18 cellular contexts compared by ENCODE assay signal in genomic region chr4:183287677-183288076, GRCh38. TPM values are rescaled to one million over a fixed set of nuclear protein-coding genes. Genes with fewer than 3 reads are reported as not detected.
DNase-seq lines count a peak whose midpoint lies in the region; ATAC-seq, FAIRE-seq and TF ChIP-seq lines count a peak whose summit lies in the region.
"Had no signal": no experiment of that assay in that cellular context is flagged by ENCODE, and none has a peak within 500 bp of the region (broad histone marks: within the 10 kb centered on the region; RNA-seq: fewer than 3 reads in every experiment).

No MANE protein-coding gene starts in this region.

- H3K27me3 ChIP-seq in right lobe of liver: no peaks in the 10 kb centered on the region
- no peaks in the 10 kb centered on the region for H3K27me3 ChIP-seq in HepG2 (ENCODE audit: control insufficient read depth in 1 of 2, insufficient read depth in 2 of 2, low read length in 2 of 2)
- H3K27me3 ChIP-seq: SJSA1 had no signal

- H3K79me2 ChIP-seq in HepG2 (ENCODE audit: insufficient read depth, low read length): no peaks in the 10 kb centered on the region

- H3K4me2 ChIP-seq in HepG2 (ENCODE audit: low read depth, low read length): no peak overlapping the region

- no peak overlapping the region for H3K9ac ChIP-seq in HepG2 (ENCODE audit: insufficient read depth, low read depth, low read length)

- no peaks in the 10 kb centered on the region for H3K4me1 Mint-ChIP-seq in stimulated activated naive CD8-positive, alpha-beta T cell treated with anti-CD3 and anti-CD28 coated beads, Interleukin-15, amount 100 ng/mL, for 72 hours
- H3K4me1 Mint-ChIP-seq: activated B cell treated with CpG ODN at 0.5 μM for 24 hours had no signal

- H3K27ac ChIP-seq in right lobe of liver (peak overlapping the region in 2 of 3 donors; percentile 41 to 54), HepG2 (ENCODE audit: extremely low read length, insufficient read depth, low read length) (no peak overlapping the region)
- H3K27ac ChIP-seq: 22Rv1, SJSA1 had no signal

- H3K27me3 Mint-ChIP-seq in stimulated activated naive CD8-positive, alpha-beta T cell treated with anti-CD3 and anti-CD28 coated beads, Interleukin-15, amount 100 ng/mL, for 72 hours: no peaks in the 10 kb centered on the region

- POLR2A ChIA-PET in HepG2 (lab: Yijun Ruan, JAX): no interaction called here

- WGBS in right lobe of liver (ENCODE audit: insufficient coverage, low coverage, low lambda C conversion rate, missing lambda C conversion rate): 65% methylated on average over 5 of the region's 6 CpGs
- WGBS in HepG2 (ENCODE audit: low lambda C conversion rate): 94% methylated on average over 6 of the region's 6 CpGs

- H3K4me3 ChIP-seq in right lobe of liver (peak overlapping the region in 1 of 3 donors; percentile 9), HepG2 (replicated peaks in 1 of 3; ENCODE audit: insufficient read depth in 1 of 3, low read depth in 2 of 3, low read length in 3 of 3) (no peak overlapping the region)
- H3K4me3 ChIP-seq: SJSA1 had no signal

- no peak overlapping the region for H3K4me3 Mint-ChIP-seq in stimulated activated naive CD8-positive, alpha-beta T cell treated with anti-CD3 and anti-CD28 coated beads, Interleukin-15, amount 100 ng/mL, for 72 hours
- H3K4me3 Mint-ChIP-seq: activated B cell treated with CpG ODN at 0.5 μM for 24 hours; activated T-cell treated with anti-CD3 and anti-CD28 coated beads, Interleukin-2, amount 50 U/mL, for 4 hours had no signal

- H4K20me1 ChIP-seq in HepG2 (ENCODE audit: insufficient read depth, low read length): no peaks in the 10 kb centered on the region

- CTCF ChIA-PET in HepG2 (lab: Yijun Ruan, JAX; ENCODE audit: low intra/inter-chr PET ratio, low total read pairs): no interaction called here

- TF ChIP-seq RAD21 in HepG2 (CRISPR knock-in tag; IDR thresholded peaks at IDR 0.05): no peak

- TF ChIP-seq POLR2A in right lobe of liver (IDR thresholded peaks at IDR 0.05) (no peak), HepG2 (IDR thresholded peaks at IDR 0.05; ENCODE audit: insufficient read depth in 1 of 2, low read depth in 2 of 2, low read length in 2 of 2) (no peak)

- no TSS peak for BruUV-seq in HepG2 (replicated peaks; lab: Mats Ljungman, UMichigan)

- intact Hi-C loops in right lobe of liver (cut with DNase I): no loop called here
- intact Hi-C loops in HepG2 (cut with micrococcal nuclease; ENCODE audit: unreplicated experiment): loop anchor here (5.0 kb wide), 1 partner anchor 120 kb away; no protein-coding TSS in a partner anchor

- TF ChIP-seq CTCF in right lobe of liver (IDR thresholded peaks at IDR 0.05) (no peak), HepG2 (CRISPR knock-in tag; IDR thresholded peaks at IDR 0.05) (no peak)

- no peaks in the 10 kb centered on the region for H3K9me3 Mint-ChIP-seq in stimulated activated naive CD8-positive, alpha-beta T cell treated with anti-CD3 and anti-CD28 coated beads, Interleukin-15, amount 100 ng/mL, for 72 hours
- H3K9me3 Mint-ChIP-seq: activated B cell treated with CpG ODN at 0.5 μM for 24 hours; activated T-cell treated with anti-CD3 and anti-CD28 coated beads, Interleukin-2, amount 50 U/mL, for 4 hours had no signal

- no peaks in the 10 kb centered on the region for H3K9me3 ChIP-seq in right lobe of liver
- no peaks in the 10 kb centered on the region for H3K9me3 ChIP-seq in HepG2 (ENCODE audit: low read length)
- H3K9me3 ChIP-seq: SJSA1 had no signal

- no peak for FAIRE-seq in HepG2 (lab: Jason Lieb, UNC)
- FAIRE-seq: astrocyte had no signal

- DNase-seq in right lobe of liver (no peak), HepG2 (ENCODE audit: low spot score) (no peak), NCI-H1417 (lab: John Stamatoyannopoulos, UW) (no peak)
- DNase-seq in stimulated activated naive CD8-positive, alpha-beta T cell treated with anti-CD3 and anti-CD28 coated beads, Interleukin-15, amount 100 ng/mL, for 72 hours: no peak
- DNase-seq in activated CD4-positive, alpha-beta T cell treated with anti-CD3 and anti-CD28 coated beads, Interleukin-2, amount 50 U/mL, for 1 hour: no peak
- DNase-seq: activated B cell treated with CpG ODN at 0.5 μM for 24 hours; activated T-cell treated with anti-CD3 and anti-CD28 coated beads, Interleukin-2, amount 50 U/mL, for 4 hours; effector CD4-positive, alpha-beta T cell; NCI-H446; stimulated activated CD4-positive, alpha-beta T cell treated with anti-CD3 and anti-CD28 coated beads, Interleukin-4, amount 100 ng/mL, for 24 hours had no signal

- in situ Hi-C loops in HepG2 (cut with HindIII; ENCODE audit: extremely low pct_ligation_motif_present, low pct_unique_long_range_greater_than_20kb): no loop called here

- H3K4me1 ChIP-seq in right lobe of liver (peaks cover 0 to 35% (median 12%) of the 10 kb centered on the region in 4 donors), HepG2 (ENCODE audit: insufficient read depth, low read length) (no peaks in the 10 kb centered on the region)
- H3K4me1 ChIP-seq: SJSA1 had no signal

- H2AFZ ChIP-seq in HepG2 (ENCODE audit: low read length): no peak overlapping the region

- peak; percentile 11 to 57 (median 20) for ATAC-seq in right lobe of liver
- ATAC-seq in HepG2: no peak
- peak; percentile 78 for ATAC-seq in HG02588 (IDR thresholded peaks at IDR 0.05; ENCODE audit: unreplicated experiment)
- ATAC-seq in HG03432 (IDR thresholded peaks at IDR 0.05; ENCODE audit: unreplicated experiment): peak; percentile 73
- no peak for ATAC-seq in HG03045 (IDR thresholded peaks at IDR 0.05; ENCODE audit: unreplicated experiment)
- no peak for ATAC-seq in stimulated activated naive CD8-positive, alpha-beta T cell treated with anti-CD3 and anti-CD28 coated beads, Interleukin-15, amount 100 ng/mL, for 72 hours
- ATAC-seq: activated T-cell treated with anti-CD3 and anti-CD28 coated beads, Interleukin-2, amount 50 U/mL, for 4 hours had no signal

- TF ChIP-seq EP300 in HepG2 (IDR thresholded peaks at IDR 0.05; ENCODE audit: low read depth in 2 of 2, low read length in 2 of 2) (no peak), HepG2 (CRISPR knock-in tag; IDR thresholded peaks at IDR 0.05; ENCODE audit: borderline replicate concordance) (no peak)

- H3K36me3 ChIP-seq in right lobe of liver: peaks cover 0 to 30% (median 12%) of the 10 kb centered on the region in 4 donors
- H3K36me3 ChIP-seq in HepG2 (replicated peaks in 1 of 2; ENCODE audit: control insufficient read depth in 1 of 2, insufficient read depth in 2 of 2, low read length in 2 of 2): peaks cover 15 to 83% of the 10 kb centered on the region in 2 experiments

- H3K27ac Mint-ChIP-seq in stimulated activated naive CD8-positive, alpha-beta T cell treated with anti-CD3 and anti-CD28 coated beads, Interleukin-15, amount 100 ng/mL, for 72 hours: no peak overlapping the region
- H3K27ac Mint-ChIP-seq: activated B cell treated with CpG ODN at 0.5 μM for 24 hours had no signal

TF ChIP-seq in HepG2, 621 proteins besides CTCF, POLR2A, EP300 and RAD21 (continues in another document):
- no peak for TF ChIP-seq CHD4 (IDR thresholded peaks at IDR 0.05; ENCODE audit: borderline replicate concordance, low read length)

RNA-seq across cellular contexts. Expression of gene CLDN22, which starts 32.4 kb away (rescaled TPM):
- total RNA-seq in right lobe of liver (not detected), HepG2 (2016; rRNA removed; fragmentation: Illumina TruSeq; extraction: Trizol) (not detected in 2 replicates)
- not detected in 2 replicates for total RNA-seq in HepG2 (2016; cell fraction: cytosol; rRNA removed; fragmentation: Illumina TruSeq; extraction: Trizol; ENCODE audit: low read depth)
- total RNA-seq in HepG2 (2016; cell fraction: insoluble cytoplasmic fraction; rRNA removed; fragmentation: Illumina TruSeq; extraction: Trizol): not detected in 2 replicates
- total RNA-seq in HepG2 (2016; cell fraction: membrane; rRNA removed; fragmentation: Illumina TruSeq; extraction: Trizol): not detected in 2 replicates
- not detected in 2 replicates for total RNA-seq in HepG2 (2016; cell fraction: nucleus; rRNA removed; fragmentation: Illumina TruSeq; extraction: Trizol)
- polyA plus RNA-seq in HepG2 (2011; rRNA removed): 0.07 TPM in 1 of 2 replicates, not detected in the other
- polyA plus RNA-seq in HepG2 (2011; cell fraction: cytosol; rRNA removed): 0.03 TPM in 1 of 2 replicates, not detected in the other
- not detected in 2 replicates for polyA plus RNA-seq in HepG2 (2011; cell fraction: nucleus; rRNA removed)
- 0.90 and 1.0 TPM in 2 replicates for polyA plus RNA-seq in HepG2 (2012)
- not detected in 2 replicates for polyA plus RNA-seq in HepG2 (2016; cell fraction: cytosol; fragmentation: Illumina TruSeq; extraction: Trizol; ENCODE audit: low read depth)
- not detected in 2 replicates for polyA plus RNA-seq in HepG2 (2016; cell fraction: insoluble cytoplasmic fraction; fragmentation: Illumina TruSeq; extraction: Trizol; ENCODE audit: low read depth)
- polyA plus RNA-seq in HepG2 (2016; cell fraction: membrane; fragmentation: Illumina TruSeq; extraction: Trizol; ENCODE audit: low read depth): not detected in 2 replicates
- polyA plus RNA-seq in HepG2 (2016; cell fraction: nucleus; fragmentation: Illumina TruSeq; extraction: Trizol; ENCODE audit: insufficient read depth, low read depth): not detected in 2 replicates
- not detected in 2 replicates for polyA minus RNA-seq in HepG2 (2011; rRNA and poly(A)+ RNA removed; ENCODE audit: low replicate concordance)
- polyA minus RNA-seq in HepG2 (2011; cell fraction: cytosol; rRNA and poly(A)+ RNA removed): not detected in 2 replicates
- polyA minus RNA-seq in HepG2 (2011; cell fraction: nucleus; rRNA and poly(A)+ RNA removed): 0.13 TPM in 1 of 2 replicates, not detected in the other
- total RNA-seq: activated B cell treated with CpG ODN at 0.5 μM for 24 hours; activated T-cell treated with anti-CD3 and anti-CD28 coated beads, Interleukin-2, amount 50 U/mL, for 4 hours; astrocyte; glomerular endothelial cell; lower leg skin; SJSA1 had no signal

RNA-seq across cellular contexts. Expression of gene CLDN24, which starts 34.5 kb away (rescaled TPM):
- total RNA-seq in right lobe of liver (not detected), HepG2 (2016; rRNA removed; fragmentation: Illumina TruSeq; extraction: Trizol) (not detected in 2 replicates)
- not detected in 2 replicates for total RNA-seq in HepG2 (2016; cell fraction: cytosol; rRNA removed; fragmentation: Illumina TruSeq; extraction: Trizol; ENCODE audit: low read depth)
- total RNA-seq in HepG2 (2016; cell fraction: insoluble cytoplasmic fraction; rRNA removed; fragmentation: Illumina TruSeq; extraction: Trizol): not detected in 2 replicates
- not detected in 2 replicates for total RNA-seq in HepG2 (2016; cell fraction: membrane; rRNA removed; fragmentation: Illumina TruSeq; extraction: Trizol)
- not detected in 2 replicates for total RNA-seq in HepG2 (2016; cell fraction: nucleus; rRNA removed; fragmentation: Illumina TruSeq; extraction: Trizol)
- not detected in 2 replicates for polyA plus RNA-seq in HepG2 (2011; rRNA removed)
- polyA plus RNA-seq in HepG2 (2011; cell fraction: cytosol; rRNA removed): not detected in 2 replicates
- not detected in 2 replicates for polyA plus RNA-seq in HepG2 (2011; cell fraction: nucleus; rRNA removed)
- polyA plus RNA-seq in HepG2 (2012): not detected in 2 replicates
- polyA plus RNA-seq in HepG2 (2016; cell fraction: cytosol; fragmentation: Illumina TruSeq; extraction: Trizol; ENCODE audit: low read depth): not detected in 2 replicates
- polyA plus RNA-seq in HepG2 (2016; cell fraction: insoluble cytoplasmic fraction; fragmentation: Illumina TruSeq; extraction: Trizol; ENCODE audit: low read depth): not detected in 2 replicates
- polyA plus RNA-seq in HepG2 (2016; cell fraction: membrane; fragmentation: Illumina TruSeq; extraction: Trizol; ENCODE audit: low read depth): not detected in 2 replicates
- polyA plus RNA-seq in HepG2 (2016; cell fraction: nucleus; fragmentation: Illumina TruSeq; extraction: Trizol; ENCODE audit: insufficient read depth, low read depth): not detected in 2 replicates
- polyA minus RNA-seq in HepG2 (2011; rRNA and poly(A)+ RNA removed; ENCODE audit: low replicate concordance): not detected in 2 replicates
- not detected in 2 replicates for polyA minus RNA-seq in HepG2 (2011; cell fraction: cytosol; rRNA and poly(A)+ RNA removed)
- polyA minus RNA-seq in HepG2 (2011; cell fraction: nucleus; rRNA and poly(A)+ RNA removed): not detected in 2 replicates
- total RNA-seq: activated B cell treated with CpG ODN at 0.5 μM for 24 hours; activated T-cell treated with anti-CD3 and anti-CD28 coated beads, Interleukin-2, amount 50 U/mL, for 4 hours; astrocyte; glomerular endothelial cell; lower leg skin; SJSA1 had no signal

Comparison
In these comparisons a context has a peak if more than half of its experiments do, and no peak if none do; other contexts are left out.
1. ATAC-seq: peak in right lobe of liver (4 of 4), HG02588 (single experiment) and HG03432 (single experiment); none in HepG2 (single experiment), HG03045 (single experiment) and stimulated activated naive CD8-positive, alpha-beta T cell treated with anti-CD3 and anti-CD28 coated beads, Interleukin-15, amount 100 ng/mL, for 72 hours (single experiment).